In the genomic region with DNA sequence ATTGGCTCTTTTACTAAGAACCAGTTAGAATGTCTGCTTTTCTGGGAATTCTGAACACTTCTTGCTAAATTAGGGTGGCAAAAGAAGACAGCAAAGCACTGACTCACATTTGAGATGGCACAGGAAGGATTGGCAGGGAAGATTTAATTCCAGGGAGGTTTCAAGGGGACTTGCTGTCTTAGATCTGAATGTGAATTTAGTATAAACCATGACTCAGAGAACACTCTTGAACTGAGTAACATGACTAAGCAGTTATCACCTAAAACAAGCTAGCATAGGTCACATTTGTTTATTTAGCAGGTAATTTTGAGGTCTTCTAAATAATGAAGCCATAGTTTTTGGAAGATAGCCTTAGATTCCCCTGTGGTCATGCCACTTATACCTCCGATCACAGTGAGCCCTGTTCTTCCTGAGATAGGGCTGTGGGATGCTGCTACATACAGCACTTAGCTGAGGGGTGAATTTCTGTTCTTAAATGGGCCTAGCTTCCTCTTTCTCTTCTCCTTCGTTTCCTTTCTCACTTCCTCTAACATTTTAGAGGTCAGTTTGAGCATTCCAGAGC, we compare ENCODE assay signal across 9 cellular contexts.
DNase-seq lines count a peak whose midpoint lies in the region; ATAC-seq and TF ChIP-seq lines count a peak whose summit lies in the region.
"Had no signal": no experiment of that assay in that cellular context is flagged by ENCODE, and none has a peak within 500 bp of the region (broad histone marks: within the 10 kb centered on the region; RNA-seq: fewer than 3 reads in every experiment).

No MANE protein-coding gene starts in this region.

- H3K9me3 Mint-ChIP-seq in stimulated activated effector memory CD8-positive, alpha-beta T cell treated with anti-CD3 and anti-CD28 coated beads, Interleukin-12 subunit alpha, Interleukin-12 subunit beta, amount 100 ng/mL, for 72 hours, result no peaks in the 10 kb centered on the region

- no peaks in the 10 kb centered on the region for H3K27me3 ChIP-seq in dorsolateral prefrontal cortex
- H3K27me3 ChIP-seq in BE2C, result no peaks in the 10 kb centered on the region

- H3K27ac Mint-ChIP-seq in stimulated activated effector memory CD8-positive, alpha-beta T cell treated with anti-CD3 and anti-CD28 coated beads, Interleukin-12 subunit alpha, Interleukin-12 subunit beta, amount 100 ng/mL, for 72 hours, result no peak overlapping the region

- no peaks in the 10 kb centered on the region for H3K36me3 ChIP-seq in BE2C

- no peak overlapping the region for H3K4me3 Mint-ChIP-seq in stimulated activated effector memory CD8-positive, alpha-beta T cell treated with anti-CD3 and anti-CD28 coated beads, Interleukin-12 subunit alpha, Interleukin-12 subunit beta, amount 100 ng/mL, for 72 hours

- TF ChIP-seq CTCF in dorsolateral prefrontal cortex (IDR thresholded peaks at IDR 0.05 in 54 of 56, conservative IDR thresholded peaks at IDR 0.05 in 2 of 56; ENCODE audit: low read depth in 1 of 56, partially characterized antibody in 56 of 56), result no peak
- no peak for TF ChIP-seq CTCF in BE2C (IDR thresholded peaks at IDR 0.05; ENCODE audit: low read depth, low read length)

- H3K27ac ChIP-seq in dorsolateral prefrontal cortex, result peak overlapping the region in 50 of 59 donors; percentile 5 to 87 (median 64)

- no peaks in the 10 kb centered on the region for H3K4me1 Mint-ChIP-seq in stimulated activated effector memory CD8-positive, alpha-beta T cell treated with anti-CD3 and anti-CD28 coated beads, Interleukin-12 subunit alpha, Interleukin-12 subunit beta, amount 100 ng/mL, for 72 hours

- H3K9me3 ChIP-seq in BE2C, result no peaks in the 10 kb centered on the region

- peaks cover 21% of the 10 kb centered on the region for H3K4me1 ChIP-seq in BE2C

- H3K4me3 ChIP-seq in dorsolateral prefrontal cortex, result no peak overlapping the region
- no peak overlapping the region for H3K4me3 ChIP-seq in BE2C (ENCODE audit: low read depth, low read length)

- intact Hi-C loops in dorsolateral prefrontal cortex (cut with DNase I), result loop anchor here in 1 of 2 donors (5.0 kb wide), 1 partner anchor 302 kb away; no protein-coding TSS in a partner anchor

- peak; percentile 87 for DNase-seq in M059J (ENCODE audit: low read depth)
- no peak for DNase-seq in dorsolateral prefrontal cortex
- peak; percentile 54 for DNase-seq in pons (ENCODE audit: low spot score)
- DNase-seq in stimulated activated effector memory CD8-positive, alpha-beta T cell treated with anti-CD3 and anti-CD28 coated beads, Interleukin-12 subunit alpha, Interleukin-12 subunit beta, amount 100 ng/mL, for 72 hours (ENCODE audit: low spot score in 2 of 2), result no peak
- DNase-seq in NCI-H1092 treated with DMSO at 0.1 percent for 48 hours (lab: John Stamatoyannopoulos, UW), result no peak
- DNase-seq in BE2C, result no peak
- no peak for DNase-seq in COR-L47 (lab: John Stamatoyannopoulos, UW)
- DNase-seq: occipital lobe had no signal

- no peaks in the 10 kb centered on the region for H3K36me3 Mint-ChIP-seq in stimulated activated effector memory CD8-positive, alpha-beta T cell treated with anti-CD3 and anti-CD28 coated beads, Interleukin-12 subunit alpha, Interleukin-12 subunit beta, amount 100 ng/mL, for 72 hours

- peak; percentile 48 for ATAC-seq in GM18861 (IDR thresholded peaks at IDR 0.05; ENCODE audit: unreplicated experiment)
- ATAC-seq in stimulated activated effector memory CD8-positive, alpha-beta T cell treated with anti-CD3 and anti-CD28 coated beads, Interleukin-12 subunit alpha, Interleukin-12 subunit beta, amount 100 ng/mL, for 72 hours, result no peak

Comparison
In these comparisons a context has a peak if more than half of its experiments do, and no peak if none do; other contexts are left out.
1. DNase-seq: peak in M059J (single experiment) and pons (single experiment); none in dorsolateral prefrontal cortex (0 of 10), stimulated activated effector memory CD8-positive, alpha-beta T cell treated with anti-CD3 and anti-CD28 coated beads, Interleukin-12 subunit alpha, Interleukin-12 subunit beta, amount 100 ng/mL, for 72 hours (0 of 2), NCI-H1092 treated with DMSO at 0.1 percent for 48 hours (single experiment), BE2C (single experiment) and COR-L47 (single experiment).